Comparison of ENCODE assay signal across 8 cellular contexts in genomic region chr19:3304871-3305423, GRCh38.
DNase-seq lines count a peak whose midpoint lies in the region; ATAC-seq lines count a peak whose summit lies in the region.

No MANE protein-coding gene starts in this region.

- CTCF ChIA-PET in activated naive CD4-positive, alpha-beta T cell treated with anti-CD3 and anti-CD28 coated beads, Interleukin-2, amount 10 ng/mL, durations not matched to agents 7 days and 5 days (lab: Charles Lee), result interaction anchor here (0.7 to 2.5 kb wide), 15 partner anchors 12 to 598 kb away, joined by 3 to 13 read pairs (median 3); partner anchors contain the start of gene CELF5

- DNase-seq in DMS153 (lab: John Stamatoyannopoulos, UW), result peak; percentile 36
- DNase-seq in KG1 (lab: John Stamatoyannopoulos, UW), result peak; percentile 77
- peak; percentile 70 for DNase-seq in SK-MEL-5 (ENCODE audit: low read depth, low spot score)
- DNase-seq in activated naive CD4-positive, alpha-beta T cell treated with anti-CD3 and anti-CD28 coated beads, Interleukin-2, amount 10 ng/mL, durations not matched to agents 7 days and 5 days, result peak; percentile 85
- DNase-seq in head of caudate nucleus, result peak; percentile 54 to 91 (median 80)
- DNase-seq in posterior vena cava (ENCODE audit: low spot score), result peak; percentile 90
- peak; percentile 76 for DNase-seq in ureter (ENCODE audit: low spot score)

- intact Hi-C loops in head of caudate nucleus (cut with DNase I), result no loop called here
- intact Hi-C loops in posterior vena cava (cut with DNase I), result no loop called here

- H3K27me3 Mint-ChIP-seq in activated naive CD4-positive, alpha-beta T cell treated with anti-CD3 and anti-CD28 coated beads, Interleukin-2, amount 10 ng/mL, durations not matched to agents 7 days and 5 days, result peaks cover 14% of the 10 kb centered on the region

- no peaks in the 10 kb centered on the region for H3K4me1 Mint-ChIP-seq in activated naive CD4-positive, alpha-beta T cell treated with anti-CD3 and anti-CD28 coated beads, Interleukin-2, amount 10 ng/mL, durations not matched to agents 7 days and 5 days

- H3K9me3 Mint-ChIP-seq in activated naive CD4-positive, alpha-beta T cell treated with anti-CD3 and anti-CD28 coated beads, Interleukin-2, amount 10 ng/mL, durations not matched to agents 7 days and 5 days, result peaks cover 5% of the 10 kb centered on the region

- no peak overlapping the region for H3K4me3 Mint-ChIP-seq in activated naive CD4-positive, alpha-beta T cell treated with anti-CD3 and anti-CD28 coated beads, Interleukin-2, amount 10 ng/mL, durations not matched to agents 7 days and 5 days

- in situ Hi-C loops in SK-MEL-5 (cut with HindIII; ENCODE audit: low pct_unique_long_range_greater_than_20kb, low sequenced_read_pairs), result no loop called here

- no peaks in the 10 kb centered on the region for H3K36me3 Mint-ChIP-seq in activated naive CD4-positive, alpha-beta T cell treated with anti-CD3 and anti-CD28 coated beads, Interleukin-2, amount 10 ng/mL, durations not matched to agents 7 days and 5 days

- H3K27ac Mint-ChIP-seq in activated naive CD4-positive, alpha-beta T cell treated with anti-CD3 and anti-CD28 coated beads, Interleukin-2, amount 10 ng/mL, durations not matched to agents 7 days and 5 days, result no peak overlapping the region

- no peak for ATAC-seq in HG03342 (IDR thresholded peaks at IDR 0.05; ENCODE audit: unreplicated experiment)

Comparison
In these comparisons a context has a peak if more than half of its experiments do, and no peak if none do; other contexts are left out.
1. DNase-seq: peak in every context shown above with its lines; median percentile 90 in posterior vena cava; 85 in activated naive CD4-positive, alpha-beta T cell treated with anti-CD3 and anti-CD28 coated beads, Interleukin-2, amount 10 ng/mL, durations not matched to agents 7 days and 5 days; 80 in head of caudate nucleus; 77 in KG1; 76 in ureter; 70 in SK-MEL-5; 36 in DMS153.